Comparison of ENCODE assay signal across 8 cellular contexts in the genomic region with DNA sequence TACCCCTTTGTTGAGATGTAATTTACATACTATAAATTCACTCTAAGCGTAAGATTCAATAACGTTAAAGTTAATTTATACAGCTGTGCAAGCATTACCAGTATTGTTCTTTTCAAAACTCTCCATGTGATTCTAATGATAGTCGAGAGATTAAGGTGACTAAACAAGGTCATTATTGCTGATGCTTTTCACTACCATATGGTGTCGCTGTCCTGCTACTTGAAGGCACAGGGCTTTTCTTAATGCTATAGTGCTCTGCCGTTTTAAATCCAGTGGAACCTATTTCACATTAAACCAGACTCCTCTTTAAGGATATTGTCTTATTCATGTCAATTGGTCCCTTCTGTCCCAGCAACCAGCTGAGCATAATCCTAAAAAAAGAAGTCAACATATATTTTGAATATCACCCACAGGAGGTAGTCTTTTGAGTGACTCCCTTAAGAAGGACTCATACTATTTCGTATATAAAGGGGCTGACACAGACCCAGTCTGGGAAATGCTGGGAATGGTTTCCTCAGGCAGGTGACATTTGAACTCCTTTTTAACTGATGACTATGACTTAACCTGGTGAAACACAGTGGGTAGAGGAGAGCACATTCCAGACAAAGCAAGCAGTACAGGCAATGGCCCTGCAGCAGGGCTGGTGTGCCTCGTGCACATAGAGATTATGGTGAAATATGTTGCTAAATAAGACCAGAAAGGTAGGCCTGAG. TPM values are rescaled to one million over a fixed set of nuclear protein-coding genes. Genes with fewer than 3 reads are reported as not detected.
A peak's percentile ranks its signal among the peaks of the same experiment; 100 is the strongest.
DNase-seq lines count a peak whose midpoint lies in the region; ATAC-seq, FAIRE-seq and TF ChIP-seq lines count a peak whose summit lies in the region.

No MANE protein-coding gene starts in this region.

- TF ChIP-seq EP300 in tibial nerve (IDR thresholded peaks at IDR 0.05), result no peak

- TF ChIP-seq CTCF in astrocyte (IDR thresholded peaks at IDR 0.05; ENCODE audit: insufficient read depth, low read depth, low read length) (peak; percentile 82), tibial nerve (IDR thresholded peaks at IDR 0.05) (peak; percentile 28 to 51 (median 43))

- H3K9ac ChIP-seq in astrocyte (ENCODE audit: low read length), result no peak overlapping the region

- no peak overlapping the region for H2AFZ ChIP-seq in astrocyte (ENCODE audit: low read depth, low read length)

- H3K4me3 ChIP-seq in astrocyte (ENCODE audit: insufficient read depth, low read depth, low read length) (no peak overlapping the region), tibial nerve (no peak overlapping the region)

- H3K79me2 ChIP-seq in astrocyte (ENCODE audit: insufficient read depth, low read length), result no peaks in the 10 kb centered on the region

- TF ChIP-seq POLR2A in tibial nerve (IDR thresholded peaks at IDR 0.05), result no peak

- ATAC-seq in GM19372 (IDR thresholded peaks at IDR 0.05; ENCODE audit: low read depth, unreplicated experiment) (peak; percentile 68), HG03196 (IDR thresholded peaks at IDR 0.05; ENCODE audit: unreplicated experiment) (peak; percentile 94)

- H3K9me3 ChIP-seq in astrocyte (ENCODE audit: insufficient read depth, low read depth, low read length) (no peaks in the 10 kb centered on the region), tibial nerve (no peaks in the 10 kb centered on the region)

- no peaks in the 10 kb centered on the region for H3K27me3 ChIP-seq in astrocyte (ENCODE audit: insufficient read depth, low read length)
- no peaks in the 10 kb centered on the region for H3K27me3 ChIP-seq in tibial nerve

- H3K27me3 Mint-ChIP-seq in astrocyte (ENCODE audit: low read depth, unreplicated experiment), result no peaks in the 10 kb centered on the region

- no peaks in the 10 kb centered on the region for H3K4me1 ChIP-seq in astrocyte (ENCODE audit: insufficient read depth, low read length)
- H3K4me1 ChIP-seq in tibial nerve, result no peaks in the 10 kb centered on the region

- no peak overlapping the region for H3K4me3 Mint-ChIP-seq in astrocyte (ENCODE audit: unreplicated experiment)

- H3K4me2 ChIP-seq in astrocyte (ENCODE audit: low read length), result no peak overlapping the region

- no peaks in the 10 kb centered on the region for H3K36me3 Mint-ChIP-seq in astrocyte (ENCODE audit: low read depth, unreplicated experiment)

- H4K20me1 ChIP-seq in astrocyte (ENCODE audit: insufficient read depth, low read length), result no peaks in the 10 kb centered on the region

- FAIRE-seq in astrocyte (lab: Jason Lieb, UNC), result no peak

- H3K9me3 Mint-ChIP-seq in astrocyte (ENCODE audit: unreplicated experiment), result no peaks in the 10 kb centered on the region

- DNase-seq in DMS53 treated with DMSO at 0.1 percent for 48 hours (lab: John Stamatoyannopoulos, UW; ENCODE audit: unreplicated experiment) (peak; percentile 73), NCI-H460 (ENCODE audit: extremely low read depth, low read depth) (peak; percentile 45), astrocyte (ENCODE audit: low read depth) (peak; percentile 36), iris pigment epithelial cell (ENCODE audit: low read depth) (peak; percentile 49), tibial nerve (ENCODE audit: low spot score in 2 of 2) (no peak)
- no peak for DNase-seq in activated effector memory CD4-positive, alpha-beta T cell treated with Interleukin-2 at 50 U/mL for 16 hours

- H3K36me3 ChIP-seq in astrocyte (ENCODE audit: insufficient read depth, low read length), result no peaks in the 10 kb centered on the region
- no peaks in the 10 kb centered on the region for H3K36me3 ChIP-seq in tibial nerve

- no peak overlapping the region for H3K27ac Mint-ChIP-seq in astrocyte (ENCODE audit: unreplicated experiment)

- H3K4me1 Mint-ChIP-seq in astrocyte (ENCODE audit: low read depth, unreplicated experiment), result peaks cover 23% of the 10 kb centered on the region

- 23 to 29% methylated on average over 7 of the region's 7 CpGs for WGBS in tibial nerve, 2 donors

- H3K27ac ChIP-seq in astrocyte (ENCODE audit: low read depth, low read length) (no peak overlapping the region), tibial nerve (no peak overlapping the region)

RNA-seq across cellular contexts. Expression of a gene that starts 53.9 kb away (rescaled TPM):
- 1.3 and 1.9 TPM in 2 replicates for total RNA-seq in NCI-H460 (2014; rRNA removed; shearing (Covaris generic))
- polyA plus RNA-seq in NCI-H460 (2014; cell fraction: nucleus; rRNA removed), result 0.55 TPM in 1 of 2 replicates, not detected in the other
- total RNA-seq in astrocyte (0.12 and 0.16 TPM in 2 replicates), tibial nerve (1 to 10 TPM; 3.7 to 9.3 (median 8.1) TPM)

Comparison
In these comparisons a context has a peak if more than half of its experiments do, and no peak if none do; other contexts are left out.
1. DNase-seq: peak in DMS53 treated with DMSO at 0.1 percent for 48 hours (single experiment), NCI-H460 (single experiment), astrocyte (single experiment) and iris pigment epithelial cell (single experiment); none in tibial nerve (0 of 2) and activated effector memory CD4-positive, alpha-beta T cell treated with Interleukin-2 at 50 U/mL for 16 hours (single experiment).